Comparison of ENCODE assay signal across 9 cellular contexts in genomic region chr7:123492485-123492884, GRCh38. TPM values are rescaled to one million over a fixed set of nuclear protein-coding genes. Genes with fewer than 3 reads are reported as not detected.
DNase-seq lines count a peak whose midpoint lies in the region; ATAC-seq and TF ChIP-seq lines count a peak whose summit lies in the region.
"Had no signal": no experiment of that assay in that cellular context is flagged by ENCODE, and none has a peak within 500 bp of the region (broad histone marks: within the 10 kb centered on the region; RNA-seq: fewer than 3 reads in every experiment).

No MANE protein-coding gene starts in this region.

- H3K4me1 Mint-ChIP-seq in memory B cell (no peaks in the 10 kb centered on the region), CD14-positive monocyte (no peaks in the 10 kb centered on the region)

- H3K4me3 Mint-ChIP-seq in memory B cell (no peak overlapping the region), CD14-positive monocyte (no peak overlapping the region)

- intact Hi-C loops in CD14-positive monocyte (cut with micrococcal nuclease) (no loop called here), head of caudate nucleus (cut with DNase I) (no loop called here)

- H3K9me3 Mint-ChIP-seq in memory B cell = no peaks in the 10 kb centered on the region
- H3K9me3 Mint-ChIP-seq in CD14-positive monocyte = peaks cover 0 to 3% (median 0%) of the 10 kb centered on the region in 7 donors

- DNase-seq in HEK293T (ENCODE audit: extremely low spot score) (peak; percentile 14), LHCN-M2 (ENCODE audit: low read depth) (peak; percentile 45), memory B cell (ENCODE audit: low spot score in 2 of 2) (no peak), NCI-H2107 treated with DMSO at 0.1 percent for 48 hours (lab: John Stamatoyannopoulos, UW; ENCODE audit: unreplicated experiment) (no peak), CD14-positive monocyte (ENCODE audit: low spot score) (no peak), head of caudate nucleus (no peak)
- no peak for DNase-seq in stimulated activated CD4-positive, alpha-beta T cell treated with anti-CD3 and anti-CD28 coated beads, Interleukin-2, amount 100 ng/mL, for 24 hours
- DNase-seq: NCI-H1436 treated with DMSO at 0.1 percent for 48 hours had no signal

- H3K27me3 Mint-ChIP-seq in memory B cell = peaks cover 1% of the 10 kb centered on the region
- H3K27me3 Mint-ChIP-seq in CD14-positive monocyte (ENCODE audit: low read depth in 3 of 3) = peaks cover 3 to 6% (median 6%) of the 10 kb centered on the region in 3 donors

- POLR2A ChIA-PET in HEK293T (lab: Yijun Ruan, JAX) = no interaction called here

- ATAC-seq in GM18907 (IDR thresholded peaks at IDR 0.05; ENCODE audit: unreplicated experiment) (peak; percentile 91), memory B cell (ENCODE audit: low read depth) (peak; percentile 39)

- TF ChIP-seq CTCF in CD14-positive monocyte (IDR thresholded peaks at IDR 0.05) = no peak

- H3K36me3 Mint-ChIP-seq in memory B cell = no peaks in the 10 kb centered on the region
- no peaks in the 10 kb centered on the region for H3K36me3 Mint-ChIP-seq in CD14-positive monocyte

- CTCF ChIA-PET in HEK293T (lab: Yijun Ruan, JAX) = interaction anchor here (1.0 to 1.3 kb wide), 2 partner anchors 35 to 43 kb away, joined by 3 read pairs; no protein-coding TSS in a partner anchor

- no peak overlapping the region for H3K27ac Mint-ChIP-seq in memory B cell
- no peak overlapping the region for H3K27ac Mint-ChIP-seq in CD14-positive monocyte

TF ChIP-seq in HEK293T, 16 proteins besides CTCF, POLR2A, EP300 and RAD21:
- no peak for TF ChIP-seq FOXK2 (IDR thresholded peaks at IDR 0.05)

RNA-seq across cellular contexts. Expression of gene IQUB, which starts 41.9 kb away (rescaled TPM):
- total RNA-seq in LHCN-M2 (2014; rRNA removed) = 0.26 and 0.29 TPM in 2 replicates
- 0.15 TPM for polyA plus RNA-seq in LHCN-M2 (2012)
- polyA plus RNA-seq in CD14-positive monocyte = not detected

Comparison
In these comparisons a context has a peak if more than half of its experiments do, and no peak if none do; other contexts are left out.
1. DNase-seq: peak in HEK293T (single experiment) and LHCN-M2 (single experiment); none in memory B cell (0 of 2), NCI-H2107 treated with DMSO at 0.1 percent for 48 hours (single experiment), CD14-positive monocyte (single experiment), head of caudate nucleus (0 of 42) and stimulated activated CD4-positive, alpha-beta T cell treated with anti-CD3 and anti-CD28 coated beads, Interleukin-2, amount 100 ng/mL, for 24 hours (0 of 2).